ENCODE assay signal across 34 cellular contexts in genomic region chr9:7001571-7001970, GRCh38.
"Had no signal": no experiment of that assay in that cellular context is flagged by ENCODE, and none has a peak within 500 bp of the region (broad histone marks: within the 10 kb centered on the region; RNA-seq: fewer than 3 reads in every experiment).

No MANE protein-coding gene starts in this region.

- H3K27ac ChIP-seq: body of pancreas, cardiac muscle cell, colonic mucosa, epithelial cell of prostate, esophagus squamous epithelium, gastroesophageal sphincter, heart right ventricle, WERI-Rb-1 had no signal

- H3K27me3 Mint-ChIP-seq: activated B cell treated with CpG ODN at 0.5 μM for 24 hours; activated naive CD8-positive, alpha-beta T cell; activated T-cell treated with anti-CD3 and anti-CD28 coated beads, Interleukin-2, amount 50 U/mL, for 24 hours; activated T-helper 17 cell treated with anti-CD3 and anti-CD28 coated beads, Interleukin-2, amount 50 U/mL, for 72 hours; T-cell had no signal

- FAIRE-seq: endometrium, endothelial cell of umbilical vein had no signal

- H3K27ac Mint-ChIP-seq: activated B cell treated with CpG ODN at 0.5 μM for 24 hours; activated naive CD8-positive, alpha-beta T cell; activated T-cell treated with anti-CD3 and anti-CD28 coated beads, Interleukin-2, amount 50 U/mL, for 24 hours; activated T-helper 17 cell treated with anti-CD3 and anti-CD28 coated beads, Interleukin-2, amount 50 U/mL, for 72 hours; T-cell; T-helper 1 cell treated with Interleukin-12 subunit alpha and Interleukin-12 subunit beta and Interleukin-4 antibody, amounts not matched to agents 30 μg/mL and 1 μg/mL, for 36 hours; T-helper 2 cell treated with Interferon-gamma antibody and Interleukin-4, amounts not matched to agents 5 μg/mL and 100 μg/mL, for 36 hours had no signal

- ATAC-seq: activated CD4-positive, CD25-positive, alpha-beta regulatory T cell treated with anti-CD3 and anti-CD28 coated beads, Interleukin-2, amount 50 U/mL, for 24 hours; activated T-helper 17 cell treated with anti-CD3 and anti-CD28 coated beads, Interleukin-2, amount 50 U/mL, for 72 hours; body of pancreas; gastroesophageal sphincter; heart right ventricle; T-cell had no signal

- H3K4me3 ChIP-seq: body of pancreas, cardiac muscle cell, colonic mucosa, esophagus squamous epithelium, gastroesophageal sphincter, heart right ventricle had no signal

- H3K4me3 Mint-ChIP-seq: activated B cell treated with CpG ODN at 0.5 μM for 24 hours; activated naive CD8-positive, alpha-beta T cell; activated T-cell treated with anti-CD3 and anti-CD28 coated beads, Interleukin-2, amount 50 U/mL, for 24 hours; activated T-helper 17 cell treated with anti-CD3 and anti-CD28 coated beads, Interleukin-2, amount 50 U/mL, for 72 hours; T-cell; T-helper 1 cell treated with Interleukin-12 subunit alpha and Interleukin-12 subunit beta and Interleukin-4 antibody, amounts not matched to agents 30 μg/mL and 1 μg/mL, for 36 hours; T-helper 2 cell treated with Interferon-gamma antibody and Interleukin-4, amounts not matched to agents 5 μg/mL and 100 μg/mL, for 36 hours had no signal

- H3K4me1 Mint-ChIP-seq: T-cell had no signal

- H3K9me3 ChIP-seq: body of pancreas, colonic mucosa, esophagus squamous epithelium, gastroesophageal sphincter, heart right ventricle had no signal

- DNase-seq: activated B cell treated with CpG ODN at 0.5 μM for 24 hours; activated CD4-positive, alpha-beta T cell treated with anti-CD3 and anti-CD28 coated beads for 48 hours; activated CD4-positive, alpha-beta T cell treated with anti-CD3 and anti-CD28 coated beads, Interleukin-2, amount 50 U/mL, for 1 hour; activated CD4-positive, alpha-beta T cell treated with anti-CD3 and anti-CD28 coated beads, Interleukin-2, amount 50 U/mL, for 48 hours; activated CD8-positive, alpha-beta memory T cell treated with anti-CD3 and anti-CD28 coated beads, Interleukin-2, amount 50 U/mL, for 4 hours; activated effector memory CD4-positive, alpha-beta T cell treated with Interleukin-2 at 50 U/mL for 16 hours; activated gamma-delta T cell treated with Interleukin-2 at 50 U/mL for 16 hours; activated naive CD4-positive, alpha-beta T cell treated with anti-CD3 and anti-CD28 coated beads, Interleukin-2, amount 50 U/mL, for 16 hours; activated naive CD4-positive, alpha-beta T cell treated with Interleukin-2 at 50 U/mL for 16 hours; activated T-cell treated with anti-CD3 and anti-CD28 coated beads, Interleukin-2, amount 50 U/mL, for 24 hours; amniotic stem cell; anterior cingulate cortex; body of pancreas; central memory CD4-positive, alpha-beta T cell; cerebellar nuclear complex; colonic mucosa; effector CD8-positive, alpha-beta T cell; esophagus squamous epithelium; foreskin melanocyte; heart right ventricle; SW 1271; T-cell; T1000; WERI-Rb-1 had no signal

- H3K27me3 ChIP-seq: body of pancreas, cardiac muscle cell, colonic mucosa, esophagus squamous epithelium, gastroesophageal sphincter, heart right ventricle had no signal

- H3K9me3 Mint-ChIP-seq: activated B cell treated with CpG ODN at 0.5 μM for 24 hours; activated T-cell treated with anti-CD3 and anti-CD28 coated beads, Interleukin-2, amount 50 U/mL, for 24 hours; activated T-helper 17 cell treated with anti-CD3 and anti-CD28 coated beads, Interleukin-2, amount 50 U/mL, for 72 hours; T-cell; T-helper 1 cell treated with Interleukin-12 subunit alpha and Interleukin-12 subunit beta and Interleukin-4 antibody, amounts not matched to agents 30 μg/mL and 1 μg/mL, for 36 hours; T-helper 2 cell treated with Interferon-gamma antibody and Interleukin-4, amounts not matched to agents 5 μg/mL and 100 μg/mL, for 36 hours had no signal

- H3K36me3 ChIP-seq: cardiac muscle cell, colonic mucosa, WERI-Rb-1 had no signal

- H3K4me1 ChIP-seq: body of pancreas, colonic mucosa, esophagus squamous epithelium, gastroesophageal sphincter, heart right ventricle had no signal
